In genomic region chr1:178052650-178053461, GRCh38 we compare ENCODE assay signal across 10 cellular contexts. TPM values are rescaled to one million over a fixed set of nuclear protein-coding genes. Genes with fewer than 3 reads are reported as not detected.
DNase-seq lines count a peak whose midpoint lies in the region; ATAC-seq and TF ChIP-seq lines count a peak whose summit lies in the region.
"Had no signal": no experiment of that assay in that cellular context is flagged by ENCODE, and none has a peak within 500 bp of the region (broad histone marks: within the 10 kb centered on the region; RNA-seq: fewer than 3 reads in every experiment).

No MANE protein-coding gene starts in this region.

- no peak for TF ChIP-seq CTCF in endodermal cell (conservative IDR thresholded peaks at IDR 0.05)

- no peaks in the 10 kb centered on the region for H3K36me3 Mint-ChIP-seq in endodermal cell (ENCODE audit: low read depth)
- no peaks in the 10 kb centered on the region for H3K36me3 Mint-ChIP-seq in stimulated activated effector memory CD8-positive, alpha-beta T cell treated with anti-CD3 and anti-CD28 coated beads, Interleukin-12 subunit alpha, Interleukin-12 subunit beta, amount 100 ng/mL, for 72 hours
- no peaks in the 10 kb centered on the region for H3K36me3 Mint-ChIP-seq in stimulated activated memory B cell treated with anti-CD40 and anti-IgM and Interleukin-4, amounts not matched to agents 10 μg/mL and 1 μg/mL and 100 μg/mL, for 72 hours

- no peak overlapping the region for H3K4me3 Mint-ChIP-seq in endodermal cell
- no peak overlapping the region for H3K4me3 Mint-ChIP-seq in stimulated activated effector memory CD8-positive, alpha-beta T cell treated with anti-CD3 and anti-CD28 coated beads, Interleukin-12 subunit alpha, Interleukin-12 subunit beta, amount 100 ng/mL, for 72 hours
- H3K4me3 Mint-ChIP-seq in stimulated activated memory B cell treated with anti-CD40 and anti-IgM and Interleukin-4, amounts not matched to agents 10 μg/mL and 1 μg/mL and 100 μg/mL, for 72 hours, result no peak overlapping the region

- WGBS in endodermal cell (ENCODE audit: insufficient coverage in 1 of 2, insufficient read length in 1 of 2), 2 experiments, result 71 to 82% methylated on average over 7 to 10 of the region's 10 CpGs

- no peak for ATAC-seq in stimulated activated naive CD8-positive, alpha-beta T cell treated with anti-CD3 and anti-CD28 coated beads, Interleukin-15, Interleukin-2, amounts not matched to agents 100 U/mL and 50 U/mL, for 24 hours
- no peak for ATAC-seq in stimulated activated effector memory CD8-positive, alpha-beta T cell treated with anti-CD3 and anti-CD28 coated beads, Interleukin-12 subunit alpha, Interleukin-12 subunit beta, amount 100 ng/mL, for 72 hours
- ATAC-seq in stimulated activated memory B cell treated with anti-CD40 and anti-IgM and Interleukin-4, amounts not matched to agents 10 μg/mL and 1 μg/mL and 100 μg/mL, for 72 hours, result no peak

- peak overlapping the region; percentile 50 for H3K27ac Mint-ChIP-seq in endodermal cell
- H3K27ac Mint-ChIP-seq in stimulated activated effector memory CD8-positive, alpha-beta T cell treated with anti-CD3 and anti-CD28 coated beads, Interleukin-12 subunit alpha, Interleukin-12 subunit beta, amount 100 ng/mL, for 72 hours, result no peak overlapping the region
- no peak overlapping the region for H3K27ac Mint-ChIP-seq in stimulated activated memory B cell treated with anti-CD40 and anti-IgM and Interleukin-4, amounts not matched to agents 10 μg/mL and 1 μg/mL and 100 μg/mL, for 72 hours

- no peak overlapping the region for H3K9ac ChIP-seq in endodermal cell (ENCODE audit: extremely low read depth, low read length, poor library complexity, severe bottlenecking)
- H3K9ac ChIP-seq: SK-N-SH had no signal

- DNase-seq in AG20443 (ENCODE audit: low spot score) (peak; percentile 33), NCI-H2227 (lab: John Stamatoyannopoulos, UW; ENCODE audit: unreplicated experiment) (peak; percentile 65), endodermal cell (no peak), GDM1 (lab: John Stamatoyannopoulos, UW) (no peak)
- DNase-seq in stimulated activated naive CD8-positive, alpha-beta T cell treated with anti-CD3 and anti-CD28 coated beads, Interleukin-15, Interleukin-2, amounts not matched to agents 100 U/mL and 50 U/mL, for 24 hours, result no peak
- no peak for DNase-seq in stimulated activated effector memory CD8-positive, alpha-beta T cell treated with anti-CD3 and anti-CD28 coated beads, Interleukin-12 subunit alpha, Interleukin-12 subunit beta, amount 100 ng/mL, for 72 hours (ENCODE audit: low spot score in 2 of 2)
- DNase-seq: DND-41, SK-N-SH had no signal

- no peaks in the 10 kb centered on the region for H3K36me3 ChIP-seq in endodermal cell (ENCODE audit: control insufficient read depth, insufficient read depth, low read length)
- no peaks in the 10 kb centered on the region for H3K36me3 ChIP-seq in muscle layer of duodenum (ENCODE audit: control insufficient read depth in 1 of 2, insufficient read depth in 2 of 2, low read length in 2 of 2)

- H3K9me3 ChIP-seq in endodermal cell (ENCODE audit: control insufficient read depth, low read length) (no peaks in the 10 kb centered on the region), muscle layer of duodenum (ENCODE audit: control insufficient read depth in 1 of 2, low read length in 2 of 2) (no peaks in the 10 kb centered on the region)
- H3K9me3 ChIP-seq: SK-N-SH had no signal

- no peak overlapping the region for H3K4me3 ChIP-seq in endodermal cell (ENCODE audit: low read length)
- H3K4me3 ChIP-seq in muscle layer of duodenum (ENCODE audit: low read depth in 1 of 2, low read length in 2 of 2), result peak overlapping the region in 1 of 2 donors; percentile 8

- H3K9me3 Mint-ChIP-seq in endodermal cell, result no peaks in the 10 kb centered on the region
- H3K9me3 Mint-ChIP-seq in stimulated activated effector memory CD8-positive, alpha-beta T cell treated with anti-CD3 and anti-CD28 coated beads, Interleukin-12 subunit alpha, Interleukin-12 subunit beta, amount 100 ng/mL, for 72 hours, result peaks cover 9% of the 10 kb centered on the region
- no peaks in the 10 kb centered on the region for H3K9me3 Mint-ChIP-seq in stimulated activated memory B cell treated with anti-CD40 and anti-IgM and Interleukin-4, amounts not matched to agents 10 μg/mL and 1 μg/mL and 100 μg/mL, for 72 hours

- peaks cover 35% of the 10 kb centered on the region for H3K27me3 Mint-ChIP-seq in endodermal cell (ENCODE audit: insufficient read depth)
- H3K27me3 Mint-ChIP-seq in stimulated activated memory B cell treated with anti-CD40 and anti-IgM and Interleukin-4, amounts not matched to agents 10 μg/mL and 1 μg/mL and 100 μg/mL, for 72 hours, result peaks cover 31% of the 10 kb centered on the region

- H3K4me1 ChIP-seq in endodermal cell (ENCODE audit: control insufficient read depth, insufficient read depth, low read length), result peaks cover 7% of the 10 kb centered on the region
- H3K4me1 ChIP-seq in muscle layer of duodenum (ENCODE audit: control insufficient read depth in 1 of 2, insufficient read depth in 2 of 2, low read length in 2 of 2), result peaks cover 7 to 8% of the 10 kb centered on the region in 2 donors

- H3K27me3 ChIP-seq in endodermal cell (ENCODE audit: control insufficient read depth, insufficient read depth, low read length, poor library complexity, severe bottlenecking) (peaks cover 48% of the 10 kb centered on the region), muscle layer of duodenum (ENCODE audit: low read depth, low read length) (no peaks in the 10 kb centered on the region)

- H3K4me1 Mint-ChIP-seq in endodermal cell, result peaks cover 40% of the 10 kb centered on the region
- no peaks in the 10 kb centered on the region for H3K4me1 Mint-ChIP-seq in stimulated activated effector memory CD8-positive, alpha-beta T cell treated with anti-CD3 and anti-CD28 coated beads, Interleukin-12 subunit alpha, Interleukin-12 subunit beta, amount 100 ng/mL, for 72 hours
- H3K4me1 Mint-ChIP-seq in stimulated activated memory B cell treated with anti-CD40 and anti-IgM and Interleukin-4, amounts not matched to agents 10 μg/mL and 1 μg/mL and 100 μg/mL, for 72 hours, result peaks cover 9% of the 10 kb centered on the region

- H3K27ac ChIP-seq in endodermal cell (ENCODE audit: low read depth, low read length) (no peak overlapping the region), muscle layer of duodenum (ENCODE audit: low read length) (peak overlapping the region; percentile 56)

RNA-seq across cellular contexts. Expression of gene RASAL2, which starts 41.0 kb away (rescaled TPM):
- total RNA-seq in endodermal cell, result 10 to 100 TPM; 21.8 to 22.1 TPM
- 19.7 TPM for polyA plus RNA-seq in endodermal cell (2013, experiment 1 of 2)
- polyA plus RNA-seq in endodermal cell (2013, experiment 2 of 2), result 16.8 TPM

Comparison
In these comparisons a context has a peak if more than half of its experiments do, and no peak if none do; other contexts are left out.
1. DNase-seq: peak in AG20443 (single experiment) and NCI-H2227 (single experiment); none in endodermal cell (single experiment), GDM1 (single experiment), stimulated activated naive CD8-positive, alpha-beta T cell treated with anti-CD3 and anti-CD28 coated beads, Interleukin-15, Interleukin-2, amounts not matched to agents 100 U/mL and 50 U/mL, for 24 hours (single experiment) and stimulated activated effector memory CD8-positive, alpha-beta T cell treated with anti-CD3 and anti-CD28 coated beads, Interleukin-12 subunit alpha, Interleukin-12 subunit beta, amount 100 ng/mL, for 72 hours (0 of 2).